16 cellular contexts compared by ENCODE assay signal in the genomic region with DNA sequence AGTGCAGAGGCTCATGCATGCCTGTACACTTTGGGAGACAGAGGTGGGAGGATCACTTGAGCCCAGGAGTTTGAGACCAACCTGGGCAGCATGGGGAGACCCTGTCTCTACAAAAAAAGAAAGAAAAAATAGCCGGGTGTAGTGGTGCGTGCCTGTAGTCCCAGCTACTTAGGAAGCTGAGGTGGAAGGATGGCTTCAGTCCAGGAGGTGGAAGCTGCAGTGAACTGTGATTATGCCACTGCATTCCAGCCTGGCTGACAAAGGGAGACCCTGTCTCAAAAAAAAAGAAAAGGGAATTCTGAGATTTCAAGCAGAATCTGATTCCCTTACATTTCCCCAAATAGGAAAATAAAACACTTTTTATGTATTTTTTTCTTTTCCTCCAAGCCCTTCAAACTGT.
DNase-seq lines count a peak whose midpoint lies in the region; ATAC-seq and TF ChIP-seq lines count a peak whose summit lies in the region.
"Had no signal": no experiment of that assay in that cellular context is flagged by ENCODE, and none has a peak within 500 bp of the region (broad histone marks: within the 10 kb centered on the region; RNA-seq: fewer than 3 reads in every experiment).

No MANE protein-coding gene starts in this region.

- TF ChIP-seq POLR2A in esophagus muscularis mucosa (IDR thresholded peaks at IDR 0.05; ENCODE audit: low read depth): no peak

- no peak overlapping the region for H3K4me2 ChIP-seq in osteoblast (ENCODE audit: insufficient read depth, low read length)

- 35% methylated on average over 2 of the region's 2 CpGs for WGBS in esophagus muscularis mucosa

- intact Hi-C loops in ascending aorta (cut with DNase I) (no loop called here), esophagus muscularis mucosa (cut with DNase I) (loop anchor here (5.0 kb wide), 1 partner anchor 230 kb away; no protein-coding TSS in a partner anchor)

- H3K4me1 ChIP-seq in ascending aorta (peaks cover 17 to 58% of the 10 kb centered on the region in 2 donors), esophagus muscularis mucosa (peaks cover 63 to 95% (median 91%) of the 10 kb centered on the region in 4 donors), osteoblast (ENCODE audit: insufficient read depth, low read length) (peaks cover 59% of the 10 kb centered on the region), thoracic aorta (ENCODE audit: control insufficient read depth in 1 of 2, low read depth in 2 of 2) (peaks cover 46 to 88% of the 10 kb centered on the region in 2 donors)

- DNase-seq in ascending aorta (ENCODE audit: low spot score in 2 of 2) (no peak), esophagus muscularis mucosa (ENCODE audit: extremely low spot score) (peak; percentile 55), osteoblast (ENCODE audit: insufficient read length, low spot score, missing footprints) (no peak), thoracic aorta (ENCODE audit: low spot score) (no peak), NCI-H146 (lab: John Stamatoyannopoulos, UW) (no peak), NCI-H146 treated with DMSO at 0.1 percent for 48 hours (lab: John Stamatoyannopoulos, UW; ENCODE audit: unreplicated experiment) (no peak)
- DNase-seq: AML-193, Caco-2, DMS79 treated with DMSO at 0.1 percent for 48 hours, GOT3, NCI-H1417, NCI-H2029 treated with DMSO at 0.1 percent for 48 hours, NCI-H510A, Peyer's patch had no signal

- H3K27ac ChIP-seq in ascending aorta: peak overlapping the region; percentile 61 to 85
- peak overlapping the region; percentile 79 to 88 (median 84) for H3K27ac ChIP-seq in esophagus muscularis mucosa (replicated peaks in 1 of 4)
- no peak overlapping the region for H3K27ac ChIP-seq in osteoblast (ENCODE audit: low read depth, low read length)
- peak overlapping the region; percentile 80 to 84 for H3K27ac ChIP-seq in thoracic aorta

- ATAC-seq in thoracic aorta (ENCODE audit: insufficient number of reproducible peaks, low FRiP score, low read depth) (no peak), GM18909 (IDR thresholded peaks at IDR 0.05; ENCODE audit: poor library complexity, unreplicated experiment) (no peak), GM19452 (IDR thresholded peaks at IDR 0.05; ENCODE audit: unreplicated experiment) (no peak)

- H3K4me3 ChIP-seq in ascending aorta (no peak overlapping the region), esophagus muscularis mucosa (peak overlapping the region in 1 of 4 donors; percentile 10), osteoblast (ENCODE audit: insufficient read depth, low read length) (no peak overlapping the region), thoracic aorta (peak overlapping the region; percentile 39)
- H3K4me3 ChIP-seq: Peyer's patch had no signal

- TF ChIP-seq EP300 in esophagus muscularis mucosa (IDR thresholded peaks at IDR 0.05): no peak

- H3K36me3 ChIP-seq in ascending aorta: no peaks in the 10 kb centered on the region
- no peaks in the 10 kb centered on the region for H3K36me3 ChIP-seq in esophagus muscularis mucosa
- no peaks in the 10 kb centered on the region for H3K36me3 ChIP-seq in osteoblast (ENCODE audit: insufficient read depth, low read length)
- H3K36me3 ChIP-seq in thoracic aorta: no peaks in the 10 kb centered on the region
- H3K36me3 ChIP-seq: Peyer's patch had no signal

- H3K27me3 ChIP-seq in ascending aorta: no peaks in the 10 kb centered on the region
- no peaks in the 10 kb centered on the region for H3K27me3 ChIP-seq in esophagus muscularis mucosa
- no peaks in the 10 kb centered on the region for H3K27me3 ChIP-seq in osteoblast (ENCODE audit: insufficient read depth, low read length)
- no peaks in the 10 kb centered on the region for H3K27me3 ChIP-seq in thoracic aorta (replicated peaks; ENCODE audit: insufficient read depth)
- H3K27me3 ChIP-seq: Peyer's patch had no signal

- peak overlapping the region; percentile 5 for H2AFZ ChIP-seq in osteoblast (ENCODE audit: low read length)

- H3K9me3 ChIP-seq in ascending aorta (no peaks in the 10 kb centered on the region), esophagus muscularis mucosa (no peaks in the 10 kb centered on the region), osteoblast (ENCODE audit: low read depth, low read length) (no peaks in the 10 kb centered on the region), thoracic aorta (no peaks in the 10 kb centered on the region)
- H3K9me3 ChIP-seq: Caco-2, Peyer's patch had no signal

- H3K79me2 ChIP-seq in osteoblast (ENCODE audit: insufficient read depth, low read length): no peaks in the 10 kb centered on the region

- TF ChIP-seq CTCF in ascending aorta (IDR thresholded peaks at IDR 0.05): no peak
- TF ChIP-seq CTCF in esophagus muscularis mucosa (IDR thresholded peaks at IDR 0.05): no peak
- no peak for TF ChIP-seq CTCF in osteoblast (IDR thresholded peaks at IDR 0.05; ENCODE audit: extremely low read depth, low read depth, low read length)
- TF ChIP-seq CTCF in thoracic aorta (IDR thresholded peaks at IDR 0.05): no peak

- no peaks in the 10 kb centered on the region for H4K20me1 ChIP-seq in osteoblast (ENCODE audit: insufficient read depth, low read length)
